ENCODE assay signal across 34 cellular contexts in genomic region chr10:101507241-101507640, GRCh38.
"Had no signal": no experiment of that assay in that cellular context is flagged by ENCODE, and none has a peak within 500 bp of the region (broad histone marks: within the 10 kb centered on the region; RNA-seq: fewer than 3 reads in every experiment).

No MANE protein-coding gene starts in this region.

- ATAC-seq: activated CD8-positive, alpha-beta memory T cell treated with anti-CD3 and anti-CD28 coated beads, Interleukin-2, amount 10 ng/mL, durations not matched to agents 7 days and 5 days; activated naive CD8-positive, alpha-beta T cell treated with anti-CD3 and anti-CD28 coated beads, Interleukin-2, amount 50 U/mL, for 24 hours; Right ventricle myocardium inferior had no signal

- H3K36me3 ChIP-seq: brain microvascular endothelial cell had no signal

- H3K27ac ChIP-seq: brain microvascular endothelial cell, PC-9, RWPE1, VCaP had no signal

- FAIRE-seq: RCC 7860 had no signal

- H3K27me3 ChIP-seq: brain microvascular endothelial cell had no signal

- H3K4me3 ChIP-seq: PC-9 had no signal

- DNase-seq: activated CD4-positive, alpha-beta memory T cell treated with anti-CD3 and anti-CD28 coated beads, Interleukin-2, amount 10 ng/mL, durations not matched to agents 7 days and 5 days; activated CD4-positive, alpha-beta T cell treated with anti-CD3 and anti-CD28 coated beads for 1 hour; activated CD4-positive, alpha-beta T cell treated with anti-CD3 and anti-CD28 coated beads for 48 hours; activated CD4-positive, CD25-positive, alpha-beta regulatory T cell; activated CD8-positive, alpha-beta memory T cell treated with anti-CD3 and anti-CD28 coated beads for 24 hours; activated CD8-positive, alpha-beta memory T cell treated with anti-CD3 and anti-CD28 coated beads, Interleukin-2, amount 10 ng/mL, durations not matched to agents 7 days and 5 days; activated CD8-positive, alpha-beta memory T cell treated with anti-CD3 and anti-CD28 coated beads, Interleukin-2, amount 50 U/mL, for 48 hours; activated effector memory CD4-positive, alpha-beta T cell treated with Interleukin-2 at 50 U/mL for 16 hours; activated naive CD4-positive, alpha-beta T cell treated with anti-CD3 and anti-CD28 coated beads, Interleukin-2, amount 10 ng/mL, durations not matched to agents 7 days and 5 days; activated naive CD8-positive, alpha-beta T cell treated with anti-CD3 and anti-CD28 coated beads, Interleukin-2, amount 50 U/mL, for 24 hours; activated T-cell treated with anti-CD3 and anti-CD28 coated beads, Interleukin-2, amount 50 U/mL, for 48 hours; anterior cingulate cortex; brain microvascular endothelial cell; central memory CD4-positive, alpha-beta T cell; Karpas-422; NCI-H1105; NCI-H1417 treated with DMSO at 0.1 percent for 48 hours; NCI-H187 treated with DMSO at 0.1 percent for 48 hours; NCI-H2171 treated with DMSO at 0.1 percent for 48 hours; NCI-H2227 treated with DMSO at 0.1 percent for 48 hours; NCI-H446; NCI-H510A treated with DMSO at 0.1 percent for 48 hours; NCI-H526 treated with DMSO at 0.1 percent for 48 hours; NK-92 treated with Interleukin-12 subunit alpha and Interleukin-12 subunit beta, amount 100 ng/mL, for 24 hours; PC-9; SIG-M5; SW 1271; T-helper 1 cell; T-helper 2 cell; T-helper 9 cell had no signal
